Comparison of ENCODE assay signal across 29 cellular contexts in the genomic region with DNA sequence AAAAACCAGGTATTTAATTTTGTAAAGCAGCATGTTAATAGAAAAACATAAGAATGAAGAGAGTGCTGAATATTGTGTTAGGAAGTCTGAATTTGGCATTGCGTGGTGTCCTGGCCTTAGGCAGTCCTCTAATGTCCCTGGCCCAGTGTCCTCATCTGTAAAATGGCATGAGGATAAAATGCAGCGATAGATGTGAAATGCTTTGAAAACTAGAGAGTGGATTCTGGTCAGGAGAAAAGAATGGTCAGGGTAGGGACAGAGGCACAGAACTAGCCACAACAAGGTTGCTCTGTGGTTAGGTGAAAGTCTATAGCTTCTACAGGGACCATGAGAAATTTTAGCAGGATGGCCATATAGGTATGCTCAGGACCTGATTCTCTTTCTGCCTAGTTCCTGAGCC. TPM values are rescaled to one million over a fixed set of nuclear protein-coding genes. Genes with fewer than 3 reads are reported as not detected.
DNase-seq lines count a peak whose midpoint lies in the region; ATAC-seq and TF ChIP-seq lines count a peak whose summit lies in the region.
"Had no signal": no experiment of that assay in that cellular context is flagged by ENCODE, and none has a peak within 500 bp of the region (broad histone marks: within the 10 kb centered on the region; RNA-seq: fewer than 3 reads in every experiment).

No MANE protein-coding gene starts in this region.

- H4K8ac ChIP-seq in mesenchymal stem cell (ENCODE audit: low read length), result no peak overlapping the region

- no peak overlapping the region for H2BK12ac ChIP-seq in mesenchymal stem cell (ENCODE audit: low read length in 2 of 2)

- no peaks in the 10 kb centered on the region for H3K9me2 ChIP-seq in HCT116 (ENCODE audit: insufficient read depth)

- no peaks in the 10 kb centered on the region for H3K36me3 ChIP-seq in HCT116 (ENCODE audit: control insufficient read depth in 1 of 2, insufficient read depth in 2 of 2, low read length in 2 of 2)
- H3K36me3 ChIP-seq in mesenchymal stem cell (ENCODE audit: control insufficient read depth in 1 of 2, insufficient read depth in 2 of 2, low read depth in 1 of 2, low read length in 2 of 2), result peaks cover 4 to 20% of the 10 kb centered on the region in 2 experiments
- H3K36me3 ChIP-seq in tibial artery, result peaks cover 4 to 20% (median 11%) of the 10 kb centered on the region in 3 donors
- H3K36me3 ChIP-seq in vagina, result peaks cover 0 to 4% of the 10 kb centered on the region in 2 donors

- TF ChIP-seq CTCF in HCT116 (IDR thresholded peaks at IDR 0.05 in 2 of 3, conservative IDR thresholded peaks at IDR 0.05 in 1 of 3; ENCODE audit: borderline replicate concordance in 1 of 3, insufficient read depth in 1 of 3, low read depth in 2 of 3, low read length in 2 of 3) (no peak), tibial artery (IDR thresholded peaks at IDR 0.05) (no peak), vagina (IDR thresholded peaks at IDR 0.05) (no peak)

- H3K36me3 Mint-ChIP-seq in T-helper 17 cell (ENCODE audit: low read depth), result no peaks in the 10 kb centered on the region
- H3K36me3 Mint-ChIP-seq in activated naive CD4-positive, alpha-beta T cell treated with anti-CD3 and anti-CD28 coated beads, Interleukin-2, amount 10 ng/mL, durations not matched to agents 7 days and 5 days, result peaks cover 8% of the 10 kb centered on the region

- H2BK15ac ChIP-seq in mesenchymal stem cell (ENCODE audit: low read depth, poor library complexity, severe bottlenecking), result no peak overlapping the region

- CTCF ChIA-PET in HCT116 (lab: Charles Lee), result no interaction called here
- CTCF ChIA-PET in activated naive CD4-positive, alpha-beta T cell treated with anti-CD3 and anti-CD28 coated beads, Interleukin-2, amount 10 ng/mL, durations not matched to agents 7 days and 5 days (lab: Charles Lee), result no interaction called here

- H3K79me1 ChIP-seq in mesenchymal stem cell (replicated peaks; ENCODE audit: low read length, poor library complexity, severe bottlenecking), result peaks cover 8% of the 10 kb centered on the region

- no peak overlapping the region for H3K4ac ChIP-seq in mesenchymal stem cell (ENCODE audit: low read depth in 1 of 2, low read length in 2 of 2)

- ATAC-seq in HCT116 (no peak), T-helper 17 cell (no peak)

- TF ChIP-seq POLR2A in HCT116 (IDR thresholded peaks at IDR 0.05; ENCODE audit: borderline replicate concordance, extremely low read depth, insufficient read depth, insufficient read length), result no peak
- no peak for TF ChIP-seq POLR2A in vagina (IDR thresholded peaks at IDR 0.05)

- H4K91ac ChIP-seq in mesenchymal stem cell (ENCODE audit: low read length), result no peak overlapping the region

- DNase-seq in HCT116 (ENCODE audit: low read depth, low spot score) (no peak), T-helper 17 cell (no peak), mesenchymal stem cell (no peak), tibial artery (no peak), cardiac septum (ENCODE audit: low spot score) (no peak), vagina (ENCODE audit: extremely low spot score in 2 of 2) (no peak)
- DNase-seq in activated naive CD4-positive, alpha-beta T cell treated with anti-CD3 and anti-CD28 coated beads, Interleukin-2, amount 10 ng/mL, durations not matched to agents 7 days and 5 days, result no peak
- DNase-seq: activated CD4-positive, alpha-beta T cell treated with anti-CD3 and anti-CD28 coated beads, Interleukin-2, amount 50 U/mL, for 48 hours; activated CD4-positive, CD25-positive, alpha-beta regulatory T cell treated with anti-CD3 and anti-CD28 coated beads, Interleukin-2, amount 50 U/mL, for 72 hours; activated CD8-positive, alpha-beta memory T cell treated with anti-CD3 and anti-CD28 coated beads, Interleukin-2, amount 50 U/mL, for 48 hours; brain microvascular endothelial cell; CD4-positive, alpha-beta T cell; DND-41; GF-D8; immature natural killer cell; NCI-H1048; NCI-H1694; NCI-H2171; stimulated activated naive CD4-positive, alpha-beta T cell; T-helper 2 cell had no signal

- POLR2A ChIA-PET in HCT116 (lab: Charles Lee), result no interaction called here

- H3K9me3 Mint-ChIP-seq in activated naive CD4-positive, alpha-beta T cell treated with anti-CD3 and anti-CD28 coated beads, Interleukin-2, amount 10 ng/mL, durations not matched to agents 7 days and 5 days, result no peaks in the 10 kb centered on the region
- H3K9me3 Mint-ChIP-seq: activated naive CD4-positive, alpha-beta T cell treated with anti-CD3 and anti-CD28 coated beads, Interleukin-2, amount 50 U/mL, for 24 hours; activated T-helper 2 cell treated with anti-CD3 and anti-CD28 coated beads, Interferon-gamma antibody, Interleukin-2, Interleukin-4, amounts not matched to agents 10 μg/mL and 5 μg/mL and 100 μg/mL, durations not matched to agents 14 hours and 24 hours and 36 hours; CD4-positive, alpha-beta T cell; IgD-negative memory B cell; immature natural killer cell had no signal

- H3K4me1 ChIP-seq in HCT116 (ENCODE audit: control insufficient read depth in 1 of 2, insufficient read depth in 2 of 2, low read length in 2 of 2) (peaks cover 22 to 36% of the 10 kb centered on the region in 2 experiments), mesenchymal stem cell (ENCODE audit: control insufficient read depth, insufficient read depth, low read depth, low read length) (peaks cover 14% of the 10 kb centered on the region), tibial artery (peaks cover 0 to 56% (median 27%) of the 10 kb centered on the region in 4 donors), vagina (peaks cover 32% of the 10 kb centered on the region)

- peak overlapping the region; percentile 51 for H2AK5ac ChIP-seq in mesenchymal stem cell (ENCODE audit: low read length, severe bottlenecking)

- no peak overlapping the region for H3K14ac ChIP-seq in mesenchymal stem cell (ENCODE audit: low read length in 2 of 2)

- peaks cover 4% of the 10 kb centered on the region for H3K4me1 Mint-ChIP-seq in T-helper 17 cell
- H3K4me1 Mint-ChIP-seq in activated naive CD4-positive, alpha-beta T cell treated with anti-CD3 and anti-CD28 coated beads, Interleukin-2, amount 10 ng/mL, durations not matched to agents 7 days and 5 days, result peaks cover 1% of the 10 kb centered on the region

- RAD21 ChIA-PET in HCT116 (lab: Charles Lee; ENCODE audit: low non-redundant PET in 1 of 2, low total read pairs in 2 of 2, uncharacterized antibody in 2 of 2, unreplicated experiment in 2 of 2), result no interaction called here

- H3K4me3 ChIP-seq in HCT116 (replicated peaks in 1 of 2; ENCODE audit: low read depth in 1 of 2, low read length in 2 of 2) (no peak overlapping the region), mesenchymal stem cell (ENCODE audit: insufficient read depth in 1 of 2, low read depth in 1 of 2, low read length in 2 of 2) (no peak overlapping the region), tibial artery (no peak overlapping the region), vagina (no peak overlapping the region)
- H3K4me3 ChIP-seq: skin epidermis had no signal

- H3K23ac ChIP-seq in mesenchymal stem cell (ENCODE audit: low read length in 2 of 2), result no peak overlapping the region

- H4K20me1 ChIP-seq in HCT116 (ENCODE audit: insufficient read depth), result no peaks in the 10 kb centered on the region

- peak overlapping the region; percentile 9 for H3K27ac Mint-ChIP-seq in T-helper 17 cell
- H3K27ac Mint-ChIP-seq in activated naive CD4-positive, alpha-beta T cell treated with anti-CD3 and anti-CD28 coated beads, Interleukin-2, amount 10 ng/mL, durations not matched to agents 7 days and 5 days, result no peak overlapping the region
- H3K27ac Mint-ChIP-seq: activated T-helper 2 cell treated with anti-CD3 and anti-CD28 coated beads, Interferon-gamma antibody, Interleukin-2, Interleukin-4, amounts not matched to agents 10 μg/mL and 5 μg/mL and 100 μg/mL, durations not matched to agents 14 hours and 24 hours and 36 hours; CD4-positive, alpha-beta T cell; IgD-negative memory B cell had no signal

- H3K27me3 Mint-ChIP-seq in T-helper 17 cell, result no peaks in the 10 kb centered on the region
- no peaks in the 10 kb centered on the region for H3K27me3 Mint-ChIP-seq in activated naive CD4-positive, alpha-beta T cell treated with anti-CD3 and anti-CD28 coated beads, Interleukin-2, amount 10 ng/mL, durations not matched to agents 7 days and 5 days
- H3K27me3 Mint-ChIP-seq: activated naive CD4-positive, alpha-beta T cell treated with anti-CD3 and anti-CD28 coated beads, Interleukin-2, amount 50 U/mL, for 24 hours; CD4-positive, alpha-beta T cell; IgD-negative memory B cell had no signal

- H3K27ac ChIP-seq in HCT116 (ENCODE audit: low read depth, low read length), result no peak overlapping the region
- H3K27ac ChIP-seq in mesenchymal stem cell (ENCODE audit: low read length, poor library complexity, severe bottlenecking), result peak overlapping the region; percentile 9
- peak overlapping the region; percentile 12 to 43 for H3K27ac ChIP-seq in tibial artery
- no peak overlapping the region for H3K27ac ChIP-seq in vagina
- H3K27ac ChIP-seq: brain microvascular endothelial cell had no signal

- 98% methylated on average over 2 of the region's 2 CpGs for WGBS in mesenchymal stem cell

- peak overlapping the region; percentile 48 for H3K4me2 ChIP-seq in HCT116 (ENCODE audit: low read length)
- no peak overlapping the region for H3K4me2 ChIP-seq in mesenchymal stem cell (ENCODE audit: low read length, poor library complexity, severe bottlenecking)

- no TSS peak for BruUV-seq in HCT116 (replicated peaks; lab: Mats Ljungman, UMichigan)

- peak overlapping the region; percentile 1 for H2BK5ac ChIP-seq in mesenchymal stem cell (ENCODE audit: low read depth, low read length, poor library complexity, severe bottlenecking)

- no peak overlapping the region for H2AFZ ChIP-seq in HCT116 (ENCODE audit: low read depth, low read length, poor library complexity, severe bottlenecking)
- no peak overlapping the region for H2AFZ ChIP-seq in mesenchymal stem cell (ENCODE audit: low read depth, low read length)

- no peak overlapping the region for H2BK120ac ChIP-seq in mesenchymal stem cell (ENCODE audit: low read depth, low read length)

- intact Hi-C loops in HCT116 (cut with micrococcal nuclease), result no loop called here
- intact Hi-C loops in tibial artery (cut with DNase I; ENCODE audit: low total_unique reads), result no loop called here
- intact Hi-C loops in cardiac septum (cut with DNase I), result no loop called here
- intact Hi-C loops in vagina (cut with DNase I), result no loop called here

- H3K9me3 ChIP-seq in HCT116 (ENCODE audit: control insufficient read depth in 1 of 2, insufficient read depth in 1 of 2, low read depth in 1 of 2, low read length in 2 of 2) (no peaks in the 10 kb centered on the region), T-helper 17 cell (ENCODE audit: control insufficient read depth, low read length, poor library complexity, severe bottlenecking) (no peaks in the 10 kb centered on the region), mesenchymal stem cell (ENCODE audit: control insufficient read depth, low read length) (no peaks in the 10 kb centered on the region), tibial artery (no peaks in the 10 kb centered on the region), vagina (no peaks in the 10 kb centered on the region)

- H3K4me3 Mint-ChIP-seq in T-helper 17 cell, result no peak overlapping the region
- H3K4me3 Mint-ChIP-seq in activated naive CD4-positive, alpha-beta T cell treated with anti-CD3 and anti-CD28 coated beads, Interleukin-2, amount 10 ng/mL, durations not matched to agents 7 days and 5 days, result no peak overlapping the region
- H3K4me3 Mint-ChIP-seq: activated naive CD4-positive, alpha-beta T cell treated with anti-CD3 and anti-CD28 coated beads, Interleukin-2, amount 50 U/mL, for 24 hours; CD4-positive, alpha-beta T cell; IgD-negative memory B cell; immature natural killer cell had no signal

- no peaks in the 10 kb centered on the region for H3K27me3 ChIP-seq in HCT116 (ENCODE audit: insufficient read depth, low read length)
- H3K27me3 ChIP-seq in mesenchymal stem cell (ENCODE audit: control insufficient read depth in 1 of 2, insufficient read depth in 1 of 2, low read length in 2 of 2), result no peaks in the 10 kb centered on the region
- no peaks in the 10 kb centered on the region for H3K27me3 ChIP-seq in tibial artery
- no peaks in the 10 kb centered on the region for H3K27me3 ChIP-seq in vagina
- H3K27me3 ChIP-seq: brain microvascular endothelial cell had no signal

- TF ChIP-seq RAD21 in HCT116 (IDR thresholded peaks at IDR 0.05; ENCODE audit: low read depth), result no peak

- no peak overlapping the region for H3K9ac ChIP-seq in HCT116 (ENCODE audit: low read length)
- no peak overlapping the region for H3K9ac ChIP-seq in mesenchymal stem cell (ENCODE audit: low read length)

- no peak overlapping the region for H3K18ac ChIP-seq in mesenchymal stem cell (ENCODE audit: low read depth in 1 of 2, low read length in 2 of 2)

- H3K79me2 ChIP-seq in HCT116 (ENCODE audit: insufficient read depth, low read length), result peaks cover 23% of the 10 kb centered on the region; the same call in 1 of the 2 replicates

RNA-seq across cellular contexts. Expression of gene RNF185, which starts 18.9 kb away (rescaled TPM):
- total RNA-seq in HCT116 (2021; ENCODE audit: unreplicated experiment) (17.1 TPM), T-helper 17 cell (10 to 100 TPM; 10.5 to 11.2 TPM), cardiac septum (21.3 TPM), vagina (22.8 TPM)
- 12.2 and 13.3 TPM in 2 replicates for polyA plus RNA-seq in HCT116 (2012)
- polyA plus RNA-seq in mesenchymal stem cell (2013, experiment 1 of 2), result 34.9 TPM
- polyA plus RNA-seq in mesenchymal stem cell (2013, experiment 2 of 2), result 35.2 TPM

RNA-seq across cellular contexts. Expression of gene LIMK2, which starts 33.2 kb away (rescaled TPM):
- total RNA-seq in HCT116 (2021; ENCODE audit: unreplicated experiment) (21.9 TPM), T-helper 17 cell (10 to 100 TPM; 20.7 to 25.3 TPM), cardiac septum (13.1 TPM), vagina (120 TPM)
- 14.1 and 15.2 TPM in 2 replicates for polyA plus RNA-seq in HCT116 (2012)
- 20.1 TPM for polyA plus RNA-seq in mesenchymal stem cell (2013, experiment 1 of 2)
- polyA plus RNA-seq in mesenchymal stem cell (2013, experiment 2 of 2), result 17.1 TPM

RNA-seq across cellular contexts. Expression of gene PLA2G3, which starts 38.6 kb away (rescaled TPM):
- not detected for total RNA-seq in HCT116 (2021; ENCODE audit: unreplicated experiment)
- not detected in 2 replicates for polyA plus RNA-seq in HCT116 (2012)
- not detected for total RNA-seq in T-helper 17 cell
- polyA plus RNA-seq in mesenchymal stem cell (2013, experiment 1 of 2), result 1.2 TPM
- 1.2 TPM for polyA plus RNA-seq in mesenchymal stem cell (2013, experiment 2 of 2)
- total RNA-seq in cardiac septum, result not detected
- total RNA-seq in vagina, result 6.1 TPM
- total RNA-seq: activated T-helper 2 cell treated with anti-CD3 and anti-CD28 coated beads, Interferon-gamma antibody, Interleukin-2, Interleukin-4, amounts not matched to agents 10 μg/mL and 5 μg/mL and 100 μg/mL, durations not matched to agents 14 hours and 24 hours and 36 hours; CD4-positive, alpha-beta T cell; glomerular endothelial cell; left lobe of liver; osteocyte; renal cortical epithelial cell had no signal
- polyA plus RNA-seq: IgD-negative memory B cell, immature natural killer cell, neural cell had no signal

RNA-seq across cellular contexts. Expression of gene INPP5J, which starts 56.1 kb away (rescaled TPM):
- total RNA-seq in HCT116 (2021; ENCODE audit: unreplicated experiment) (8.9 TPM), T-helper 17 cell (under 1 TPM in 1 of 2 donors, not detected in 1; 0.25 TPM), cardiac septum (13.8 TPM), vagina (5.9 TPM)
- polyA plus RNA-seq in HCT116 (2012), result 9.9 and 10.7 TPM in 2 replicates
- 2.2 TPM for polyA plus RNA-seq in mesenchymal stem cell (2013, experiment 1 of 2)
- 2.2 TPM for polyA plus RNA-seq in mesenchymal stem cell (2013, experiment 2 of 2)
- polyA plus RNA-seq: IgD-negative memory B cell, immature natural killer cell had no signal

Comparison
In these comparisons a context has a peak if more than half of its experiments do, and no peak if none do; other contexts are left out.
1. H3K27ac ChIP-seq: peak in mesenchymal stem cell (single experiment) and tibial artery (2 of 2); none in HCT116 (single experiment) and vagina (single experiment).